In the genomic region with DNA sequence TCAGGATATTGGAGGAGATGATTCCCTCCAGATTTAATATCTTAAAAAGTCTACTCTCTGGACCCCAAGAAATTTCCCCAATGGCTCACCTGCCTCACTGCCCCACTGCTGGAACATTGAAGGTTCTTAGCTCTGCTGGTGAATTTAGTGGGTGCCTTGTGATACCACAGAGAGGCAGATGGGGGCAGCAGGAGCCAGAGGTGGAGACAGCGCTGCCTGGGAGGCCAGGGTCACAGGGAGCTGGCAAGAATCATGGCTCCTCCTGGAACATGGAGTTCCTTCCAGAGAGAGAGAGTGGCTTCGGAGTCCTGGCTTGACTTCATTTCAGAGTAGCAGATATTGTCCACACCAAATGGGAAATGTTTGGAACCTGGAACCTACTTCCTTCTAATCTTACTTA, we compare ENCODE assay signal across 8 cellular contexts.
DNase-seq lines count a peak whose midpoint lies in the region; ATAC-seq and TF ChIP-seq lines count a peak whose summit lies in the region.

No MANE protein-coding gene starts in this region.

- ATAC-seq in GM18517 (IDR thresholded peaks at IDR 0.05; ENCODE audit: unreplicated experiment): peak; percentile 72
- peak; percentile 67 for ATAC-seq in HG03135 (IDR thresholded peaks at IDR 0.05; ENCODE audit: unreplicated experiment)
- ATAC-seq in GM18870 (IDR thresholded peaks at IDR 0.05; ENCODE audit: unreplicated experiment): no peak
- no peak for ATAC-seq in HG02840 (IDR thresholded peaks at IDR 0.05; ENCODE audit: low FRiP score, unreplicated experiment)

- CTCF ChIA-PET in BJ (lab: Yijun Ruan, JAX): interaction anchor here (0.6 to 1.9 kb wide), 15 partner anchors 8 to 1741 kb away, joined by 3 to 12 read pairs (median 3); no protein-coding TSS in a partner anchor

- POLR2A ChIA-PET in BJ (lab: Charles Lee): no interaction called here

- no peak overlapping the region for H3K4me3 ChIP-seq in BJ (ENCODE audit: low read depth, low read length)

- no peaks in the 10 kb centered on the region for H3K36me3 ChIP-seq in BJ (ENCODE audit: control insufficient read depth, insufficient read depth, low read length)

- no peak for DNase-seq in BJ (ENCODE audit: low read depth)
- peak; percentile 36 for DNase-seq in SW480 (ENCODE audit: low spot score)
- DNase-seq in cerebellar cortex (ENCODE audit: low spot score): peak; percentile 12
- peak; percentile 43 for DNase-seq in mucosa of gallbladder (ENCODE audit: low spot score)

- H3K27me3 ChIP-seq in BJ (ENCODE audit: control insufficient read depth, insufficient read depth, low read length): no peaks in the 10 kb centered on the region

- peak; percentile 70 for TF ChIP-seq CTCF in BJ (IDR thresholded peaks at IDR 0.05; ENCODE audit: insufficient read depth, low read depth, low read length)

Comparison
In these comparisons a context has a peak if more than half of its experiments do, and no peak if none do; other contexts are left out.
1. ATAC-seq: peak in GM18517 (single experiment) and HG03135 (single experiment); none in GM18870 (single experiment) and HG02840 (single experiment).